12 cellular contexts compared by ENCODE assay signal in the genomic region with DNA sequence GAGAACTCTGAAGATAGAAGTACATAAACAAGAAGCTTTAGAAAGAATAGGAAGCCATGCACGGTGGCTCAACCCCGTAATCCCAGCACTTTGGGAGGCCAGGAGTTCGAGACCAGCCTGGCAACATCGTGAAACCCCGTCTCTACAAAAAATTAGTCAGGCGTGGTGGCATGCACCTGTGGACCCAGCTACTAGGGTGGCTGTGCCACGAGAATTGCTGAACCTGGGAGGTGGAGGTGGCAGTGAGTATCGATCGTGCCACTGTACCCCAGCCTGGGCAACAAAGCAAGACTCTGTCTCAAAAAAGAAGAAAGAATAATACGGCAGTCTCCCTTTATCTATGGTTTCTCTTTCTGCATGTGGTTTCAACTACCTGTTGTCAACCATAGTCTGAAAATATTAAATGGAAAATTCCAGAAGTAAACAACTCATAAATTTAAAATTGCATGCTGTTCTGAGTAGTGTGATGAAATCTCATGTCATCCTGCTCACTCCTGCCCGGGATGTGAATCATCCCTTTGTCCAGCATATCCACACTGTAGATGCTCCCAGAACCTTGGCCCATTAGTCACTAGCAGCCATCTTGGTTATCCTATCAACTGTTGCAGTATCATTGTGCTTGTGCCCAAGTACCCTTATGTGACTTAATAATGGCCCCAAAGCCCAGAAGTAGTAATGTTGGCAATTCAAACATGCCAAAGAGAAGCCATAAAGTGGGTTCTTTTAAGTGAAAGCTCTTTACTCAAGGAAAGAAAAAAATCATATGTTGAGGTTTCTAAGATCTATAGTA. TPM values are rescaled to one million over a fixed set of nuclear protein-coding genes. Genes with fewer than 3 reads are reported as not detected.
DNase-seq lines count a peak whose midpoint lies in the region; ATAC-seq, FAIRE-seq and TF ChIP-seq lines count a peak whose summit lies in the region.
"Had no signal": no experiment of that assay in that cellular context is flagged by ENCODE, and none has a peak within 500 bp of the region (broad histone marks: within the 10 kb centered on the region; RNA-seq: fewer than 3 reads in every experiment).

No MANE protein-coding gene starts in this region.

- H3K27ac Mint-ChIP-seq in activated CD8-positive, alpha-beta T cell treated with anti-CD3 and anti-CD28 coated beads for 36 hours = peak overlapping the region; percentile 75

- POLR2A ChIA-PET in A549 (lab: Yijun Ruan, JAX) = no interaction called here
- POLR2A ChIA-PET in activated CD8-positive, alpha-beta T cell treated with anti-CD3 and anti-CD28 coated beads for 36 hours (lab: Charles Lee) = interaction anchor here (0.7 to 1.6 kb wide), 5 partner anchors 12 to 87 kb away, joined by 3 to 5 read pairs (median 3); a partner anchor contains a TSS

- no peak for TF ChIP-seq RAD21 in A549 (conservative IDR thresholded peaks at IDR 0.05 in 1 of 2, IDR thresholded peaks at IDR 0.05 in 1 of 2)

- H3K4me3 Mint-ChIP-seq in activated CD8-positive, alpha-beta T cell treated with anti-CD3 and anti-CD28 coated beads for 36 hours = no peak overlapping the region

- WGBS in A549 (ENCODE audit: missing lambda C conversion rate) = 77% methylated on average over 11 of the region's 11 CpGs
- 94 to 97% methylated on average over 11 of the region's 11 CpGs for WGBS in pancreas, 2 donors

- FAIRE-seq in A549 (lab: Jason Lieb, UNC) (no peak), pancreas (lab: Jason Lieb, UNC) (no peak)
- FAIRE-seq: G401.6 had no signal

- H3K4me1 Mint-ChIP-seq in activated CD8-positive, alpha-beta T cell treated with anti-CD3 and anti-CD28 coated beads for 36 hours (ENCODE audit: low read depth) = peaks cover 55% of the 10 kb centered on the region

- intact Hi-C loops in activated CD8-positive, alpha-beta T cell treated with anti-CD3 and anti-CD28 coated beads for 36 hours (cut with micrococcal nuclease) = no loop called here
- intact Hi-C loops in pancreas (cut with DNase I) = no loop called here

- no peak for TF ChIP-seq POLR2A in A549 (IDR thresholded peaks at IDR 0.05; ENCODE audit: low read length)

- H3K4me3 ChIP-seq in A549 (no peak overlapping the region), fibroblast of villous mesenchyme (ENCODE audit: low read depth, low read length) (no peak overlapping the region), pancreas (no peak overlapping the region)
- H3K4me3 ChIP-seq: uterus had no signal

- no peaks in the 10 kb centered on the region for H3K27me3 Mint-ChIP-seq in activated CD8-positive, alpha-beta T cell treated with anti-CD3 and anti-CD28 coated beads for 36 hours

- CTCF ChIA-PET in A549 (lab: Yijun Ruan, JAX) = interaction anchor here (0.6 kb wide), 1 partner anchor 1545 kb away, joined by 3 read pairs; no protein-coding TSS in a partner anchor
- CTCF ChIA-PET in activated CD8-positive, alpha-beta T cell treated with anti-CD3 and anti-CD28 coated beads for 36 hours (lab: Charles Lee) = interaction anchor here (0.6 to 1.1 kb wide), 2 partner anchors 17 to 85 kb away, joined by 3 read pairs; no protein-coding TSS in a partner anchor

- peak overlapping the region; percentile 14; the same call in 1 of the 3 replicates for H3K4me2 ChIP-seq in A549

- peak in 1 of 2 experiments; percentile 70 for DNase-seq in A549 (ENCODE audit: low read depth in 1 of 2, low spot score in 1 of 2)
- peak; percentile 46 for DNase-seq in H4 (ENCODE audit: low spot score)
- no peak for DNase-seq in activated CD8-positive, alpha-beta T cell treated with anti-CD3 and anti-CD28 coated beads for 36 hours
- DNase-seq in fibroblast of villous mesenchyme (ENCODE audit: low read depth) = peak; percentile 88
- no peak for DNase-seq in SKM-1 treated with dmso at 0.1 percent for 144 hours (lab: John Stamatoyannopoulos, UW; ENCODE audit: unreplicated experiment)
- DNase-seq in pancreas = no peak
- no peak for DNase-seq in DMS 273 (lab: John Stamatoyannopoulos, UW; ENCODE audit: unreplicated experiment)
- no peak for DNase-seq in cerebellar nuclear complex (lab: John Stamatoyannopoulos, UW)
- DNase-seq: OCI-M1; stimulated activated CD4-positive, alpha-beta T cell treated with anti-CD3 and anti-CD28 coated beads, Interleukin-12 subunit alpha, Interleukin-12 subunit beta, amount 100 ng/mL, for 4 hours had no signal

- peak; percentile 88 to 98 for ATAC-seq in A549
- ATAC-seq in activated CD8-positive, alpha-beta T cell treated with anti-CD3 and anti-CD28 coated beads for 36 hours = no peak
- no peak for ATAC-seq in pancreas

- H3K4me1 ChIP-seq in A549 (peaks cover 24% of the 10 kb centered on the region), pancreas (no peaks in the 10 kb centered on the region)
- H3K4me1 ChIP-seq: uterus had no signal

- H3K36me3 ChIP-seq in pancreas = peaks cover 0 to 37% (median 5%) of the 10 kb centered on the region in 3 donors
- H3K36me3 ChIP-seq: uterus had no signal

- TF ChIP-seq CTCF in A549 (IDR thresholded peaks at IDR 0.05) (no peak), fibroblast of villous mesenchyme (IDR thresholded peaks at IDR 0.05; ENCODE audit: insufficient read depth, low read depth, low read length) (no peak), pancreas (IDR thresholded peaks at IDR 0.05) (no peak)
- no peak for TF ChIP-seq CTCF in activated CD8-positive, alpha-beta T cell treated with anti-CD3 and anti-CD28 coated beads for 36 hours (IDR thresholded peaks at IDR 0.05)

- peaks cover 4% of the 10 kb centered on the region for H3K9me3 Mint-ChIP-seq in activated CD8-positive, alpha-beta T cell treated with anti-CD3 and anti-CD28 coated beads for 36 hours

- TF ChIP-seq EP300 in A549 (IDR thresholded peaks at IDR 0.05) = no peak

- H3K9me3 ChIP-seq in A549 = no peaks in the 10 kb centered on the region
- no peaks in the 10 kb centered on the region for H3K9me3 ChIP-seq in pancreas
- H3K9me3 ChIP-seq: uterus had no signal

- H3K27ac ChIP-seq in A549 (peak overlapping the region; percentile 68 to 87), pancreas (no peak overlapping the region)
- H3K27ac ChIP-seq: uterus had no signal

- H3K27me3 ChIP-seq in pancreas = no peaks in the 10 kb centered on the region
- H3K27me3 ChIP-seq: uterus had no signal

- H3K36me3 Mint-ChIP-seq in activated CD8-positive, alpha-beta T cell treated with anti-CD3 and anti-CD28 coated beads for 36 hours (ENCODE audit: low read depth) = peaks cover 80% of the 10 kb centered on the region

TF ChIP-seq in A549, 52 proteins besides CTCF, POLR2A, EP300 and RAD21:
- TF ChIP-seq CBX2 (IDR thresholded peaks at IDR 0.05; ENCODE audit: borderline replicate concordance, low read depth) (no peak), FOSL2 (IDR thresholded peaks at IDR 0.05) (no peak), FOSL2 (CRISPR knock-in tag; IDR thresholded peaks at IDR 0.05) (peak; percentile 60), JUN (IDR thresholded peaks at IDR 0.05) (peak in 1 of 2 experiments; percentile 26; a peak in 1 of 5 replicates), KDM1A (IDR thresholded peaks at IDR 0.05; ENCODE audit: low read depth) (no peak), CEBPB (IDR thresholded peaks at IDR 0.05) (0 out of 4 replicates have a peak, but pooled peaks of 1 of the 2 experiments have one; percentile 21)
- TF ChIP-seq, protein P1, sequence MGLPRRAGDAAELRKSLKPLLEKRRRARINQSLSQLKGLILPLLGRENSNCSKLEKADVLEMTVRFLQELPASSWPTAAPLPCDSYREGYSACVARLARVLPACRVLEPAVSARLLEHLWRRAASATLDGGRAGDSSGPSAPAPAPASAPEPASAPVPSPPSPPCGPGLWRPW (IDR thresholded peaks at IDR 0.05) = no peak
- TF ChIP-seq, protein P2, sequence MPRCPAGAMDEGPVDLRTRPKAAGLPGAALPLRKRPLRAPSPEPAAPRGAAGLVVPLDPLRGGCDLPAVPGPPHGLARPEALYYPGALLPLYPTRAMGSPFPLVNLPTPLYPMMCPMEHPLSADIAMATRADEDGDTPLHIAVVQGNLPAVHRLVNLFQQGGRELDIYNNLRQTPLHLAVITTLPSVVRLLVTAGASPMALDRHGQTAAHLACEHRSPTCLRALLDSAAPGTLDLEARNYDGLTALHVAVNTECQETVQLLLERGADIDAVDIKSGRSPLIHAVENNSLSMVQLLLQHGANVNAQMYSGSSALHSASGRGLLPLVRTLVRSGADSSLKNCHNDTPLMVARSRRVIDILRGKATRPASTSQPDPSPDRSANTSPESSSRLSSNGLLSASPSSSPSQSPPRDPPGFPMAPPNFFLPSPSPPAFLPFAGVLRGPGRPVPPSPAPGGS (IDR thresholded peaks at IDR 0.05) = no peak
TF ChIP-seq in A549: peak in this region for 3.

RNA-seq across cellular contexts. Expression of a gene that starts 22.1 kb away (rescaled TPM):
- 50.5 and 96.4 TPM in 2 replicates for polyA plus RNA-seq in A549 (2011; rRNA removed)
- 31.0 and 34.5 TPM in 2 replicates for polyA plus RNA-seq in A549 (2012; cell fraction: cytosol; rRNA removed)
- polyA plus RNA-seq in A549 (2012; cell fraction: nucleus; rRNA removed) = 9.5 and 13.4 TPM in 2 replicates
- polyA plus RNA-seq in A549 (2017; fragmentation: RNase III; extraction: RNeasy Plus Mini Kit Qiagen cat#74134 plus additional on column Dnase treatment) = 135 to 146 TPM (median 141 TPM) in 3 replicates
- polyA minus RNA-seq in A549 (2011; rRNA and poly(A)+ RNA removed) = 8.0 and 8.7 TPM in 2 replicates
- 123 and 141 TPM in 2 replicates for total RNA-seq in H4 (2014; rRNA removed; shearing (Covaris generic))
- 100 to 1,000 TPM; 185 to 191 TPM for total RNA-seq in activated CD8-positive, alpha-beta T cell treated with anti-CD3 and anti-CD28 coated beads for 36 hours
- total RNA-seq in fibroblast of villous mesenchyme = 113 and 117 TPM in 2 replicates
- 10 to 100 TPM; 22.6 to 34.1 (median 28.2) TPM for total RNA-seq in pancreas
- 10 to 100 TPM; 13.8 to 24.4 TPM for polyA plus RNA-seq in pancreas

Comparison
In these comparisons a context has a peak if more than half of its experiments do, and no peak if none do; other contexts are left out.
1. ATAC-seq: peak in A549 (2 of 2); none in activated CD8-positive, alpha-beta T cell treated with anti-CD3 and anti-CD28 coated beads for 36 hours (single experiment) and pancreas (0 of 4).
2. DNase-seq: peak in H4 (single experiment) and fibroblast of villous mesenchyme (single experiment); none in activated CD8-positive, alpha-beta T cell treated with anti-CD3 and anti-CD28 coated beads for 36 hours (single experiment), SKM-1 treated with dmso at 0.1 percent for 144 hours (single experiment), pancreas (0 of 6), DMS 273 (single experiment) and cerebellar nuclear complex (0 of 2).
3. H3K27ac ChIP-seq: peak in A549 (2 of 2); none in pancreas (0 of 4).